13 cellular contexts compared by ENCODE assay signal in the genomic region with DNA sequence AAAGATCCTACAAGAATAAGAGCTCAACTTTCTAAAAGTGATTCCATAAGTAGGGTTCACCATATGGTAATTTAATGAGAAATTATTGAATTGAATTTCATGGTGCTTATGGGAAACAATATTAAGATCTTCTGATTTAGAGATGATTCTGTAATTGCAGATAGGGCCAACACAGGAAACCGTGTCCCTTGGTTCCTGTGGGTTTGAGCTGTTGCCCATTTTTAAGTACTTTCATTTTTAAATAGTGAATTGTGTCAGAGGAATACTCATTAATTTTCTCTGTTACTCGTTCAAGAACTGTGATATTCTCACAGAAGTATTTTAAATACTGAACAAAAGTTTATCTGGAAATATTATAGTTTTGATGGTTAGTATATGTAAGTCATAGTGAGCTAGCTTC.
DNase-seq lines count a peak whose midpoint lies in the region; ATAC-seq, FAIRE-seq and TF ChIP-seq lines count a peak whose summit lies in the region.
"Had no signal": no experiment of that assay in that cellular context is flagged by ENCODE, and none has a peak within 500 bp of the region (broad histone marks: within the 10 kb centered on the region; RNA-seq: fewer than 3 reads in every experiment).

No MANE protein-coding gene starts in this region.

- no peak overlapping the region for H3K4me3 ChIP-seq in GM12864 (ENCODE audit: low read depth, low read length)
- H3K4me3 ChIP-seq: Peyer's patch had no signal

- TF ChIP-seq CTCF in GM12864 (IDR thresholded peaks at IDR 0.05; ENCODE audit: low read depth, low read length, missing control alignments) (no peak), foreskin keratinocyte (conservative IDR thresholded peaks at IDR 0.05) (no peak), progenitor cell of endocrine pancreas (IDR thresholded peaks at IDR 0.05; ENCODE audit: unreplicated experiment) (no peak)

- no peaks in the 10 kb centered on the region for H3K27me3 Mint-ChIP-seq in activated T-helper 17 cell treated with anti-CD3 and anti-CD28 coated beads, Interleukin-2, amount 50 U/mL, for 72 hours
- H3K27me3 Mint-ChIP-seq in activated T-cell treated with anti-CD3 and anti-CD28 coated beads, Interleukin-2, amount 50 U/mL, for 24 hours = no peaks in the 10 kb centered on the region
- no peaks in the 10 kb centered on the region for H3K27me3 Mint-ChIP-seq in progenitor cell of endocrine pancreas

- ATAC-seq in HG02938 (IDR thresholded peaks at IDR 0.05; ENCODE audit: unreplicated experiment) = peak; percentile 63
- ATAC-seq in activated T-helper 17 cell treated with anti-CD3 and anti-CD28 coated beads, Interleukin-2, amount 50 U/mL, for 72 hours (replicated peaks) = no peak
- ATAC-seq in HG02970 (IDR thresholded peaks at IDR 0.05; ENCODE audit: low FRiP score, unreplicated experiment) = no peak
- ATAC-seq in foreskin keratinocyte = no peak

- FAIRE-seq in GM19239 (lab: Jason Lieb, UNC) = peak; percentile 90
- FAIRE-seq: TTC549 had no signal

- H3K27ac Mint-ChIP-seq in activated T-helper 17 cell treated with anti-CD3 and anti-CD28 coated beads, Interleukin-2, amount 50 U/mL, for 72 hours = peak overlapping the region; percentile 35
- no peak overlapping the region for H3K27ac Mint-ChIP-seq in activated T-cell treated with anti-CD3 and anti-CD28 coated beads, Interleukin-2, amount 50 U/mL, for 24 hours
- H3K27ac Mint-ChIP-seq in progenitor cell of endocrine pancreas = no peak overlapping the region

- no peak overlapping the region for H3K27ac ChIP-seq in foreskin keratinocyte
- H3K27ac ChIP-seq: Peyer's patch had no signal

- DNase-seq in GM12864 (ENCODE audit: low read depth) = peak; percentile 4
- DNase-seq in GM19239 (ENCODE audit: insufficient read length, low spot score) = no peak
- no peak for DNase-seq in activated T-cell treated with anti-CD3 and anti-CD28 coated beads, Interleukin-2, amount 50 U/mL, for 24 hours
- no peak for DNase-seq in foreskin keratinocyte
- DNase-seq in progenitor cell of endocrine pancreas (ENCODE audit: low spot score, unreplicated experiment) = no peak
- DNase-seq: anterior cingulate cortex, head of caudate nucleus, NCI-H2171, Peyer's patch had no signal

- peaks cover 10% of the 10 kb centered on the region for H3K27me3 ChIP-seq in foreskin keratinocyte
- H3K27me3 ChIP-seq: Peyer's patch had no signal

- no peaks in the 10 kb centered on the region for H3K36me3 Mint-ChIP-seq in activated T-helper 17 cell treated with anti-CD3 and anti-CD28 coated beads, Interleukin-2, amount 50 U/mL, for 72 hours (ENCODE audit: low read depth)
- H3K36me3 Mint-ChIP-seq in activated T-cell treated with anti-CD3 and anti-CD28 coated beads, Interleukin-2, amount 50 U/mL, for 24 hours (ENCODE audit: low read depth) = no peaks in the 10 kb centered on the region
- no peaks in the 10 kb centered on the region for H3K36me3 Mint-ChIP-seq in progenitor cell of endocrine pancreas (ENCODE audit: insufficient read depth)

- H3K4me1 Mint-ChIP-seq in activated T-helper 17 cell treated with anti-CD3 and anti-CD28 coated beads, Interleukin-2, amount 50 U/mL, for 72 hours = no peaks in the 10 kb centered on the region
- H3K4me1 Mint-ChIP-seq in activated T-cell treated with anti-CD3 and anti-CD28 coated beads, Interleukin-2, amount 50 U/mL, for 24 hours (ENCODE audit: low read depth) = peaks cover 16% of the 10 kb centered on the region
- no peaks in the 10 kb centered on the region for H3K4me1 Mint-ChIP-seq in progenitor cell of endocrine pancreas (ENCODE audit: low read depth)

- no peak overlapping the region for H3K4me3 Mint-ChIP-seq in activated T-helper 17 cell treated with anti-CD3 and anti-CD28 coated beads, Interleukin-2, amount 50 U/mL, for 72 hours
- H3K4me3 Mint-ChIP-seq in activated T-cell treated with anti-CD3 and anti-CD28 coated beads, Interleukin-2, amount 50 U/mL, for 24 hours = no peak overlapping the region
- no peak overlapping the region for H3K4me3 Mint-ChIP-seq in progenitor cell of endocrine pancreas (ENCODE audit: low read depth)

- no peaks in the 10 kb centered on the region for H3K9me3 Mint-ChIP-seq in activated T-helper 17 cell treated with anti-CD3 and anti-CD28 coated beads, Interleukin-2, amount 50 U/mL, for 72 hours
- H3K9me3 Mint-ChIP-seq in activated T-cell treated with anti-CD3 and anti-CD28 coated beads, Interleukin-2, amount 50 U/mL, for 24 hours = no peaks in the 10 kb centered on the region
- no peaks in the 10 kb centered on the region for H3K9me3 Mint-ChIP-seq in progenitor cell of endocrine pancreas (ENCODE audit: low read depth)

- no peaks in the 10 kb centered on the region for H3K4me1 ChIP-seq in foreskin keratinocyte
